In genomic region chr17:62062313-62062712, GRCh38 we compare ENCODE assay signal across 7 cellular contexts. TPM values are rescaled to one million over a fixed set of nuclear protein-coding genes. Genes with fewer than 3 reads are reported as not detected.
DNase-seq lines count a peak whose midpoint lies in the region; ATAC-seq and TF ChIP-seq lines count a peak whose summit lies in the region.

No MANE protein-coding gene starts in this region.

- H3K27ac Mint-ChIP-seq in endothelial cell (ENCODE audit: unreplicated experiment) = no peak overlapping the region

- H3K9me3 Mint-ChIP-seq in endothelial cell (ENCODE audit: unreplicated experiment) = no peaks in the 10 kb centered on the region

- peaks cover 5% of the 10 kb centered on the region for H3K27me3 Mint-ChIP-seq in endothelial cell (ENCODE audit: unreplicated experiment)

- DNase-seq in GM12864 (ENCODE audit: low read depth) (no peak), OCI-M1 (lab: John Stamatoyannopoulos, UW) (peak; percentile 29), endothelial cell (ENCODE audit: low spot score) (no peak), foreskin melanocyte (no peak), HuH-7.5 (ENCODE audit: low spot score) (no peak)

- H3K9ac ChIP-seq in rectal smooth muscle tissue (ENCODE audit: low read length) = no peak overlapping the region

- H3K4me3 ChIP-seq in GM12864 (ENCODE audit: low read depth, low read length) = peak overlapping the region; percentile 35
- peak overlapping the region; percentile 9 for H3K4me3 ChIP-seq in rectal smooth muscle tissue (ENCODE audit: low read length)

- TF ChIP-seq CTCF in GM12864 (IDR thresholded peaks at IDR 0.05; ENCODE audit: low read depth, low read length, missing control alignments) (no peak), endothelial cell (IDR thresholded peaks at IDR 0.05; ENCODE audit: unreplicated experiment) (no peak)

- peaks cover 27% of the 10 kb centered on the region for H3K4me1 ChIP-seq in rectal smooth muscle tissue (ENCODE audit: control insufficient read depth, insufficient read depth, low read length)

- H3K27me3 ChIP-seq in rectal smooth muscle tissue (ENCODE audit: control insufficient read depth, insufficient read depth, low read length) = no peaks in the 10 kb centered on the region

- ATAC-seq in HG03095 (IDR thresholded peaks at IDR 0.05; ENCODE audit: unreplicated experiment) = no peak

- peak overlapping the region; percentile 100 for H3K4me3 Mint-ChIP-seq in endothelial cell (ENCODE audit: unreplicated experiment)

- peaks cover 7% of the 10 kb centered on the region for H3K36me3 Mint-ChIP-seq in endothelial cell (ENCODE audit: low read depth, unreplicated experiment)

- peaks cover 8% of the 10 kb centered on the region for H3K36me3 ChIP-seq in rectal smooth muscle tissue (ENCODE audit: control insufficient read depth, insufficient read depth, low read length)

- no peak overlapping the region for H3K27ac ChIP-seq in rectal smooth muscle tissue (ENCODE audit: low read depth, low read length)

- H3K4me1 Mint-ChIP-seq in endothelial cell (ENCODE audit: unreplicated experiment) = peaks cover 29% of the 10 kb centered on the region

RNA-seq across cellular contexts. Expression of gene MED13, which starts 2.8 kb away (rescaled TPM):
- total RNA-seq in endothelial cell (ENCODE audit: unreplicated experiment) = 51.4 TPM
